8 cellular contexts compared by ENCODE assay signal in the genomic region with DNA sequence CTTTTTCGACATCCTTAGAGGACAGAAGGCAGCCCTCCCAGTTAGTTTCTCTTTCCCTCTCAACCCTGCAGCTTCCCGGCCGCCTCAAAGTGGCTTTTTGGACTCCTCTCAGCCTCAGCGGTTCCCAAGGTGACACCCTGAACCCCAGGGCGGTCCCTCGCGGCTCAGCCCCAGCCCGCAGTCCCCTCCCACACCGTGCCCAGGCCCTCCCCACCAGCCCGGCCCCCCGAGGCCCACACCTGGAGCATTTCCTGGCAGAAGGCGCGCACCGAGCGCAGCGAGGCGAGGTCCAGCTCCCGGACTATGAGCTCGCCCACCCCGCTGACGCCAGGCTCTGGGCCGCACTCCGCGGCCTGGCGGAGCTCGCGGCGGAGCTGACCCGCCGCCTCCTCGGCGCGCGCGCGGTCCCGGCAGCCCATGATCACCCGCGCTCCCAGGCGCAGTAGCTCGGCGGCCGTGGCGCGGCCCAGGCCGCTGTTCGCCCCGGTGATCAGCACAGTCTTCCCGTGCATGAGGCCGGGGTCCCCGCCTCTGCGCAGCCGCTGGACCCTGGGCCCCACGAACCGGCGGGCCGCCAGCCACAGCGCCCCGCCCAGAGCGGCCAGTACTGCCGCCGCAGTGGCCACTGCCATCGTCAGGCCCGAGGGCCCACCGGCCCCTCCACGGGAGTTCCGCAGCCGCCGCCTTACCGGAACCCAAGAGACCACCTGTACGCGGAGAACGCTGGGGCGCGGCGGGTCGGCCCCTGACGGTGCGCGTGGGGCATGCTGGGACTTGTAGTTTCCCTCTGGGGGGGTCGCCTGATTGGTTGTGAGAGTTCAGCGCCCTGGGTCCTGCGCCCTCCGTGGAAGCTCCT. TPM values are rescaled to one million over a fixed set of nuclear protein-coding genes. Genes with fewer than 3 reads are reported as not detected.
DNase-seq lines count a peak whose midpoint lies in the region; ATAC-seq, FAIRE-seq and TF ChIP-seq lines count a peak whose summit lies in the region.

A gene with protein sequence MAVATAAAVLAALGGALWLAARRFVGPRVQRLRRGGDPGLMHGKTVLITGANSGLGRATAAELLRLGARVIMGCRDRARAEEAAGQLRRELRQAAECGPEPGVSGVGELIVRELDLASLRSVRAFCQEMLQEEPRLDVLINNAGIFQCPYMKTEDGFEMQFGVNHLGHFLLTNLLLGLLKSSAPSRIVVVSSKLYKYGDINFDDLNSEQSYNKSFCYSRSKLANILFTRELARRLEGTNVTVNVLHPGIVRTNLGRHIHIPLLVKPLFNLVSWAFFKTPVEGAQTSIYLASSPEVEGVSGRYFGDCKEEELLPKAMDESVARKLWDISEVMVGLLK (minus strand): TSS at position 713 of the 856 bp plus-strand sequence. CDS start 81 bp downstream, at position 632.

- peak within 1 kb of the TSS; percentile 77 to 88 (median 80) for H3K4me3 ChIP-seq in H1 (ENCODE audit: extremely low read depth in 1 of 4, insufficient read depth in 2 of 4, low read depth in 3 of 4, low read length in 4 of 4)

- no peak within 1 kb of the TSS for H2BK12ac ChIP-seq in H1 (ENCODE audit: low read depth, low read length)

- no peak within 1 kb of the TSS; the same call in 1 of the 2 replicates for H2BK5ac ChIP-seq in H1 (ENCODE audit: low read depth, low read length)

- FAIRE-seq in HTR-8/SVneo (lab: Jason Lieb, UNC) (peak; percentile 51), H1 (lab: Jason Lieb, UNC) (peak; percentile 36)

- no peak within 1 kb of the TSS for H3K14ac ChIP-seq in H1 (ENCODE audit: insufficient read length)

- H3K9me3 ChIP-seq in H1 (ENCODE audit: insufficient read depth in 2 of 2, low read depth in 1 of 2, low read length in 1 of 2), result no peaks in the 10 kb centered on the region

- H2AK5ac ChIP-seq in H1 (ENCODE audit: low read depth, low read length), result no peak within 1 kb of the TSS

- DNase-seq in COLO829 (ENCODE audit: low spot score) (peak; percentile 58), HTR-8/SVneo (ENCODE audit: insufficient read length, low spot score) (peak; percentile 91), NOMO-1 treated with dmso at 0.1 percent for 144 hours (lab: John Stamatoyannopoulos, UW; ENCODE audit: unreplicated experiment) (peak; percentile 85), H1 (ENCODE audit: low read depth in 1 of 2, low spot score in 2 of 2) (peak; percentile 86 to 96), memory B cell (ENCODE audit: low spot score in 2 of 2) (peak; percentile 89 to 92)
- DNase-seq in activated CD8-positive, alpha-beta memory T cell treated with anti-CD3 and anti-CD28 coated beads for 48 hours (ENCODE audit: low read depth in 2 of 3, low spot score in 2 of 3), result peak; percentile 76 to 87 (median 79)
- peak; percentile 77 for DNase-seq in stimulated activated CD8-positive, alpha-beta memory T cell treated with anti-CD3 and anti-CD28 coated beads, Interleukin-12 subunit alpha, Interleukin-12 subunit beta, amount 100 ng/mL, for 24 hours (ENCODE audit: extremely low read depth)

- peaks cover 2 to 7% (median 6%) of the 10 kb centered on the region in 4 experiments; a peak in 7 of 8 replicates for H3K36me3 ChIP-seq in H1 (ENCODE audit: control insufficient read depth in 2 of 4, insufficient read depth in 4 of 4, low read length in 3 of 4)

- 0 out of 4 replicates have a peak, but pooled peaks of 1 of the 3 experiments have one; percentile 17 for TF ChIP-seq CTCF in H1 (IDR thresholded peaks at IDR 0.05; ENCODE audit: control extremely low read depth in 1 of 3, insufficient read depth in 1 of 3, low read depth in 1 of 3, low read length in 3 of 3)

- no peaks in the 10 kb centered on the region for H3K27me3 Mint-ChIP-seq in memory B cell

- TF ChIP-seq EP300 in H1 (IDR thresholded peaks at IDR 0.05; ENCODE audit: borderline replicate concordance in 1 of 2, low read depth in 2 of 2, low read length in 2 of 2), result no peak

- H3K79me1 ChIP-seq in H1 (ENCODE audit: low read depth, low read length), result peaks cover 4% of the 10 kb centered on the region

- H4K8ac ChIP-seq in H1 (ENCODE audit: extremely low read depth, insufficient read depth, low read length), result peak within 1 kb of the TSS; percentile 97; the same call in 1 of the 2 replicates

- H3K79me2 ChIP-seq in H1 (ENCODE audit: control insufficient read depth in 1 of 2, insufficient read depth in 2 of 2, low read length in 2 of 2), result peaks cover 0 to 35% of the 10 kb centered on the region in 2 experiments; a peak in 3 of 4 replicates

- peaks cover 3% of the 10 kb centered on the region for H3K9me3 Mint-ChIP-seq in memory B cell

- TF ChIP-seq POLR2A in H1 (IDR thresholded peaks at IDR 0.05; ENCODE audit: control extremely low read depth in 1 of 2, low read depth in 2 of 2, low read length in 2 of 2), result peak; percentile 30 to 70

- H3K23ac ChIP-seq in H1 (ENCODE audit: insufficient read length), result no peak within 1 kb of the TSS

- peaks cover 20% of the 10 kb centered on the region for H3K4me1 Mint-ChIP-seq in memory B cell

- peaks cover 0 to 10% (median 3%) of the 10 kb centered on the region in 4 experiments; a peak in 4 of 7 replicates for H3K4me1 ChIP-seq in H1 (replicated peaks in 1 of 4; ENCODE audit: control insufficient read depth in 3 of 4, insufficient read depth in 4 of 4, low read length in 3 of 4)

- ATAC-seq in GM21367 (IDR thresholded peaks at IDR 0.05; ENCODE audit: unreplicated experiment), result peak; percentile 94
- ATAC-seq in memory B cell (ENCODE audit: low read depth), result peak; percentile 87

- peak within 1 kb of the TSS; percentile 82; the same call in 1 of the 2 replicates for H3K27ac ChIP-seq in H1 (ENCODE audit: low read depth, low read length)

- H3K4me3 Mint-ChIP-seq in memory B cell, result peak within 1 kb of the TSS; percentile 93

- no peak within 1 kb of the TSS for H2BK120ac ChIP-seq in H1 (replicated peaks; ENCODE audit: low read depth, low read length)

- POLR2A ChIA-PET in H1 (lab: Charles Lee; ENCODE audit: partially characterized antibody), result interaction anchor here (0.6 to 3.0 kb wide), 8 partner anchors 11 to 1016 kb away, joined by 3 to 10 read pairs (median 3); no protein-coding TSS in a partner anchor

- peaks cover 3 to 5% of the 10 kb centered on the region in 2 experiments for H4K20me1 ChIP-seq in H1 (replicated peaks in 1 of 2; ENCODE audit: control insufficient read depth in 1 of 2, insufficient read depth in 2 of 2, low read length in 2 of 2)

- peak within 1 kb of the TSS; percentile 87 for H3K27ac Mint-ChIP-seq in memory B cell

- H3K27me3 ChIP-seq in H1 (replicated peaks in 1 of 4; ENCODE audit: control insufficient read depth in 3 of 4, extremely low read depth in 1 of 4, insufficient read depth in 3 of 4, low read length in 3 of 4), result no peaks in the 10 kb centered on the region

- H3K9ac ChIP-seq in H1 (replicated peaks in 1 of 4; ENCODE audit: extremely low read depth in 1 of 4, low read depth in 3 of 4, low read length in 3 of 4), result peak within 1 kb of the TSS; percentile 72 to 99 (median 82)

- H4K91ac ChIP-seq in H1 (replicated peaks; ENCODE audit: insufficient read length, low read length), result no peak within 1 kb of the TSS

- no peak; a peak in 1 of 4 replicates for TF ChIP-seq RAD21 in H1 (IDR thresholded peaks at IDR 0.05 in 1 of 2, conservative IDR thresholded peaks at IDR 0.05 in 1 of 2; ENCODE audit: low read depth in 2 of 2, low read length in 2 of 2)

- CTCF ChIA-PET in H1 (lab: Charles Lee; ENCODE audit: partially characterized antibody), result interaction anchor here (1.2 to 3.0 kb wide), 3 partner anchors 39 to 41 kb away, joined by 4 to 17 read pairs (median 6); no protein-coding TSS in a partner anchor

- peak within 1 kb of the TSS; percentile 98 for H2AFZ ChIP-seq in H1 (ENCODE audit: low read length)

- H3K36me3 Mint-ChIP-seq in memory B cell, result peaks cover 21% of the 10 kb centered on the region

- no peak within 1 kb of the TSS for H2BK15ac ChIP-seq in H1 (ENCODE audit: low read length)

- H4K5ac ChIP-seq in H1 (ENCODE audit: insufficient read length, low read depth, low read length), result no peak within 1 kb of the TSS

- peak within 1 kb of the TSS; percentile 78 to 82 for H3K4me2 ChIP-seq in H1 (ENCODE audit: insufficient read depth in 1 of 2, low read depth in 2 of 2, low read length in 2 of 2)

- H2BK20ac ChIP-seq in H1 (ENCODE audit: low read length), result no peak within 1 kb of the TSS

- no peak within 1 kb of the TSS for H3K56ac ChIP-seq in H1 (replicated peaks; ENCODE audit: insufficient read length, low read depth, low read length)

- WGBS in H1 (ENCODE audit: extremely low coverage in 1 of 2, insufficient coverage in 1 of 2, insufficient read length in 1 of 2, insufficient replicate concordance in 2 of 2, low coverage in 1 of 2, low lambda C conversion rate in 2 of 2, missing lambda C conversion rate in 1 of 2), 2 experiments, result 0% methylated on average over 23 of the region's 84 CpGs; no CpG with 5 or more reads in 1 of the 2 experiments

- no peak within 1 kb of the TSS for H3K4ac ChIP-seq in H1 (replicated peaks; ENCODE audit: insufficient read length, low read depth, low read length)

- 0 out of 2 replicates have a peak, but pooled peaks cover 5% of the 10 kb centered on the region for H3K23me2 ChIP-seq in H1 (ENCODE audit: low read depth, low read length)

- no peak within 1 kb of the TSS for H3K18ac ChIP-seq in H1 (ENCODE audit: extremely low read depth, low read length)

TF ChIP-seq in H1, 55 proteins besides CTCF, POLR2A, EP300 and RAD21 (continues in another document):
- TF ChIP-seq CHD1 (IDR thresholded peaks at IDR 0.05; ENCODE audit: low read depth, low read length) (no peak), EGR1 (IDR thresholded peaks at IDR 0.05; ENCODE audit: borderline replicate concordance, low read depth, low read length) (peak; percentile 54; the same call in 1 of the 2 replicates), BACH1 (IDR thresholded peaks at IDR 0.05; ENCODE audit: low read length) (0 out of 2 replicates have a peak, but pooled peaks have one; percentile 36), RFX5 (IDR thresholded peaks at IDR 0.05; ENCODE audit: borderline replicate concordance, low read depth, low read length) (no peak), TEAD4 (IDR thresholded peaks at IDR 0.05; ENCODE audit: low read depth, low read length) (no peak), TAF1 (IDR thresholded peaks at IDR 0.05; ENCODE audit: low read depth, low read length) (peak; percentile 79; the same call in 1 of the 2 replicates), CHD2 (IDR thresholded peaks at IDR 0.05; ENCODE audit: low read length) (no peak), CTBP2 (IDR thresholded peaks at IDR 0.05; ENCODE audit: borderline replicate concordance, insufficient read depth, insufficient read length, low read length) (no peak)

RNA-seq across cellular contexts. Expression of the gene that starts here (rescaled TPM):
- total RNA-seq in H1 (2021; fragmentation: NEBNext Ultra II Directional; extraction: Animal tissue kit (Norgen Biotek cat#: 25700)), result 19.5 and 23.6 TPM in 2 replicates
- polyA plus RNA-seq in H1 (2011; rRNA removed), result 9.9 and 14.7 TPM in 2 replicates
- polyA plus RNA-seq in H1 (2011; cell fraction: cytosol; rRNA removed), result 15.2 TPM
- polyA plus RNA-seq in H1 (2011; cell fraction: nucleus; rRNA removed), result 5.5 TPM
- polyA plus RNA-seq in H1 (2012, experiment 1 of 2), result 16.1 to 33.4 TPM (median 22.9 TPM) in 4 replicates
- 6.3 TPM for polyA plus RNA-seq in H1 (2012, experiment 2 of 2)
- polyA plus RNA-seq in H1 (2013, experiment 1 of 2), result 22.8 TPM
- 24.2 TPM for polyA plus RNA-seq in H1 (2013, experiment 2 of 2)
- polyA minus RNA-seq in H1 (2011; rRNA and poly(A)+ RNA removed), result 9.0 and 12.3 TPM in 2 replicates
- 11.6 TPM for polyA minus RNA-seq in H1 (2011; cell fraction: cytosol; rRNA and poly(A)+ RNA removed)
- polyA minus RNA-seq in H1 (2011; cell fraction: nucleus; rRNA and poly(A)+ RNA removed), result 10.6 TPM

Comparison
In these comparisons a context has a peak if more than half of its experiments do, and no peak if none do; other contexts are left out.
1. Peak in every context shown above with its lines: DNase-seq, ATAC-seq, H3K4me3 ChIP-seq and H3K27ac ChIP-seq.